In genomic region chr10:114631678-114632417, GRCh38 we compare ENCODE assay signal across 1 cellular context.
TF ChIP-seq lines count a peak whose summit lies in the region.

No MANE protein-coding gene starts in this region.

TF ChIP-seq in GM23338, 12 proteins besides CTCF, POLR2A, EP300 and RAD21 (continued from another document):
- TF ChIP-seq REST (IDR thresholded peaks at IDR 0.05; ENCODE audit: unreplicated experiment) (no peak), CREB1 (CRISPR knock-in tag; IDR thresholded peaks at IDR 0.05; ENCODE audit: low read depth) (no peak)
